ENCODE assay signal across 1 cellular context in the genomic region with DNA sequence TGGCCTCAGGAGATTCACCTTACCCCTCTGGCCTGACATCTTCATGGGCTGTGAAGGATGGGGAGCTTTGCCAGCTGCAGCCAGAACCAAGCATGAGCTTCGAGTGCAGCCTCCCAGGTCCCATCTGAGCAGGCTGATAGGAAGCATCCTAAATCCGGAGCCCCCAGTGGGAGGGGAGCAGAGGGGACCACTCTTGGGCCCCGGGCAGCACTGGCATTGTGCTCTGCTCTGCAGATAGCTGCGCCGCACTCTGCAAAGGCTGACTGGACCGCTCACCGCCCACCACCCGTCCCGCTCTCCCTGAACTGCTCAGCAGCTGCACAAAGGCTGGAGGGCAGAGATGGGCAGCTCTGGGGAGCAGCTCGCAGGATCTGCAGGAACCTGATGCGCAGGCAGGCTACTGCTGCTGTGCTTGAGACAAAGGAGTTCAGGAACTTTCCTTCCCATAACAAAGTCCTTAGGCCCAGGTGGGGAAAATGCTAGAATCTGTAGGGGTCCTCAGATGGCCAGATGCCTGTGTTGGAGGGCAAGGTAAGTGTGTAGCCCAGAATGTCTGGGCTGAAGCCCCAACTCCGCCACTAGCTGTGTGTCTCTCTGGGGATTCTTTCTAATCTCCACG.
TF ChIP-seq lines count a peak whose summit lies in the region.

No MANE protein-coding gene starts in this region.

TF ChIP-seq in GM23338, 12 proteins besides CTCF, POLR2A, EP300 and RAD21 (continued from another document):
- TF ChIP-seq EZH2 (IDR thresholded peaks at IDR 0.05; ENCODE audit: low read depth, unreplicated experiment) (no peak), CREB1 (CRISPR knock-in tag; IDR thresholded peaks at IDR 0.05; ENCODE audit: low read depth) (no peak)
